8 cellular contexts compared by ENCODE assay signal in genomic region chr17:7932949-7933348, GRCh38. TPM values are rescaled to one million over a fixed set of nuclear protein-coding genes. Genes with fewer than 3 reads are reported as not detected.
DNase-seq lines count a peak whose midpoint lies in the region; ATAC-seq, FAIRE-seq and TF ChIP-seq lines count a peak whose summit lies in the region.

No MANE protein-coding gene starts in this region.

- no peaks in the 10 kb centered on the region for H3K27me3 Mint-ChIP-seq in stimulated activated naive CD8-positive, alpha-beta T cell treated with anti-CD3 and anti-CD28 coated beads, Interleukin-15, Interleukin-2, amounts not matched to agents 100 ng/mL and 50 ng/mL, for 24 hours

- peak; percentile 26; the same call in 1 of the 2 replicates for TF ChIP-seq CTCF in PC-3 (conservative IDR thresholded peaks at IDR 0.05; ENCODE audit: low read depth, low read length)
- peak in 3 of 7 experiments; percentile 7 to 10 (median 7) for TF ChIP-seq CTCF in body of pancreas (IDR thresholded peaks at IDR 0.05)

- 8 to 10% methylated on average over 16 of the region's 16 CpGs for WGBS in body of pancreas, 2 donors

- H3K27ac Mint-ChIP-seq in stimulated activated naive CD8-positive, alpha-beta T cell treated with anti-CD3 and anti-CD28 coated beads, Interleukin-15, Interleukin-2, amounts not matched to agents 100 ng/mL and 50 ng/mL, for 24 hours: peak overlapping the region; percentile 96

- H3K79me2 ChIP-seq in PC-3 (ENCODE audit: low read length): peaks cover 45% of the 10 kb centered on the region

- POLR2A ChIA-PET in PC-3 (lab: Charles Lee; ENCODE audit: unreplicated experiment): no interaction called here

- BruUV-seq in PC-3 (replicated peaks; lab: Mats Ljungman, UMichigan): no TSS peak

- CTCF ChIA-PET in PC-3 (lab: Charles Lee): interaction anchor here (0.6 to 2.2 kb wide), 6 partner anchors 50 to 127 kb away, joined by 3 to 10 read pairs (median 4); no protein-coding TSS in a partner anchor

- H3K4me1 ChIP-seq in PC-3 (ENCODE audit: insufficient read depth, low read length) (peaks cover 21% of the 10 kb centered on the region), body of pancreas (peaks cover 24% of the 10 kb centered on the region)

- H3K36me3 ChIP-seq in PC-3 (ENCODE audit: low read depth, low read length): no peaks in the 10 kb centered on the region
- H3K36me3 ChIP-seq in body of pancreas (replicated peaks in 1 of 2; ENCODE audit: insufficient read depth in 1 of 2, low read depth in 2 of 2): peaks cover 0 to 1% of the 10 kb centered on the region in 2 donors

- peak; percentile 57 for FAIRE-seq in GM12891 (lab: Jason Lieb, UNC)

- TF ChIP-seq POLR2A in GM12891 (IDR thresholded peaks at IDR 0.05; ENCODE audit: low read depth, low read length) (no peak), body of pancreas (IDR thresholded peaks at IDR 0.05) (no peak)

- H3K27ac ChIP-seq in PC-3 (ENCODE audit: low read length) (peak overlapping the region; percentile 44; the same call in 1 of the 2 replicates), body of pancreas (peak overlapping the region in 1 of 4 donors; percentile 60)

- no peaks in the 10 kb centered on the region for H3K9me3 Mint-ChIP-seq in stimulated activated naive CD8-positive, alpha-beta T cell treated with anti-CD3 and anti-CD28 coated beads, Interleukin-15, Interleukin-2, amounts not matched to agents 100 ng/mL and 50 ng/mL, for 24 hours

- peak overlapping the region; percentile 100 for H2AFZ ChIP-seq in PC-3 (ENCODE audit: low read length)

- peak; percentile 70 for DNase-seq in AG08396 (ENCODE audit: low spot score)
- DNase-seq in GM12891 (ENCODE audit: insufficient read length, low spot score): no peak
- DNase-seq in PC-3: peak; percentile 39
- DNase-seq in body of pancreas: peak in 3 of 4 donors; percentile 31 to 51 (median 40)
- DNase-seq in kidney tubule cell (ENCODE audit: low spot score): peak; percentile 74
- DNase-seq in NCI-H1694 (lab: John Stamatoyannopoulos, UW): no peak

- H3K36me3 Mint-ChIP-seq in stimulated activated naive CD8-positive, alpha-beta T cell treated with anti-CD3 and anti-CD28 coated beads, Interleukin-15, Interleukin-2, amounts not matched to agents 100 ng/mL and 50 ng/mL, for 24 hours (ENCODE audit: low read depth): peaks cover 39% of the 10 kb centered on the region

- H3K9me2 ChIP-seq in PC-3 (replicated peaks; ENCODE audit: low read length): no peaks in the 10 kb centered on the region

- ATAC-seq in PC-3: peak; percentile 25
- no peak for ATAC-seq in body of pancreas
- ATAC-seq in HG03025 (IDR thresholded peaks at IDR 0.05; ENCODE audit: low FRiP score, unreplicated experiment): no peak

- peaks cover 46% of the 10 kb centered on the region for H3K4me1 Mint-ChIP-seq in stimulated activated naive CD8-positive, alpha-beta T cell treated with anti-CD3 and anti-CD28 coated beads, Interleukin-15, Interleukin-2, amounts not matched to agents 100 ng/mL and 50 ng/mL, for 24 hours (ENCODE audit: low read depth)

- peak overlapping the region; percentile 99 for H3K4me2 ChIP-seq in PC-3 (ENCODE audit: low read length)

- peak overlapping the region; percentile 96 for H3K4me3 Mint-ChIP-seq in stimulated activated naive CD8-positive, alpha-beta T cell treated with anti-CD3 and anti-CD28 coated beads, Interleukin-15, Interleukin-2, amounts not matched to agents 100 ng/mL and 50 ng/mL, for 24 hours

- H3K9me3 ChIP-seq in PC-3 (ENCODE audit: low read length) (no peaks in the 10 kb centered on the region), body of pancreas (no peaks in the 10 kb centered on the region)

- H3K4me3 ChIP-seq in PC-3 (ENCODE audit: low read length) (peak overlapping the region; percentile 98), body of pancreas (peak overlapping the region in 1 of 2 donors; percentile 1)

- intact Hi-C loops in PC-3 (cut with micrococcal nuclease) (loop anchor here (1.0 to 5.0 kb wide), 3 partner anchors 46 to 124 kb away; no protein-coding TSS in a partner anchor), body of pancreas (cut with DNase I) (loop anchor here (5.0 kb wide), 1 partner anchor 54 kb away; no protein-coding TSS in a partner anchor)

- peak overlapping the region; percentile 88 for H3K9ac ChIP-seq in PC-3 (ENCODE audit: low read length)

- no peaks in the 10 kb centered on the region for H4K20me1 ChIP-seq in PC-3 (ENCODE audit: low read length)

- no peaks in the 10 kb centered on the region for H3F3A ChIP-seq in PC-3 (ENCODE audit: low read length, unreplicated experiment)

- H3K27me3 ChIP-seq in PC-3 (ENCODE audit: low read length) (no peaks in the 10 kb centered on the region), body of pancreas (no peaks in the 10 kb centered on the region)

TF ChIP-seq in GM12891, 5 proteins besides CTCF, POLR2A, EP300 and RAD21:
- TF ChIP-seq TAF1 (IDR thresholded peaks at IDR 0.05; ENCODE audit: low read depth, low read length) (no peak), POU2F2 (IDR thresholded peaks at IDR 0.05; ENCODE audit: low read depth, low read length) (no peak), POLR2AphosphoS5 (IDR thresholded peaks at IDR 0.05; ENCODE audit: low read depth, low read length) (no peak), SPI1 (IDR thresholded peaks at IDR 0.05; ENCODE audit: low read depth, low read length) (no peak), PAX5 (IDR thresholded peaks at IDR 0.05; ENCODE audit: insufficient read depth, low read length, severe bottlenecking) (no peak)

RNA-seq across cellular contexts. Expression of gene CNTROB, which starts 0.9 kb away (rescaled TPM):
- 22.8 TPM for polyA plus RNA-seq in GM12891 (2012; ENCODE audit: low read depth, missing spikeins)
- total RNA-seq in PC-3 (2014; rRNA removed) (27.5 and 40.5 TPM in 2 replicates), body of pancreas (10 to 100 TPM; 14.0 to 27.0 TPM)

RNA-seq across cellular contexts. Expression of gene TRAPPC1, which starts 1.2 kb away (rescaled TPM):
- polyA plus RNA-seq in GM12891 (2012; ENCODE audit: low read depth, missing spikeins): 216 TPM
- total RNA-seq in PC-3 (2014; rRNA removed) (26.4 and 30.5 TPM in 2 replicates), body of pancreas (10 to 100 TPM; 10.5 to 40.0 TPM)

RNA-seq across cellular contexts. Expression of gene KCNAB3, which starts 3.3 kb away (rescaled TPM):
- 2.3 TPM for polyA plus RNA-seq in GM12891 (2012; ENCODE audit: low read depth, missing spikeins)
- total RNA-seq in PC-3 (2014; rRNA removed): 0.26 and 0.75 TPM in 2 replicates
- total RNA-seq in body of pancreas: 1 to 10 TPM; 1.3 to 1.6 TPM

RNA-seq across cellular contexts. Expression of gene RNF227, which starts 16.9 kb away (rescaled TPM):
- polyA plus RNA-seq in GM12891 (2012; ENCODE audit: low read depth, missing spikeins): 1.9 TPM
- 0.11 and 0.52 TPM in 2 replicates for total RNA-seq in PC-3 (2014; rRNA removed)
- 1 to 10 TPM; 2.9 to 3.0 TPM for total RNA-seq in body of pancreas

RNA-seq across cellular contexts. Expression of gene CHD3, which starts 44.4 kb away (rescaled TPM):
- 76.4 TPM for polyA plus RNA-seq in GM12891 (2012; ENCODE audit: low read depth, missing spikeins)
- 102 and 151 TPM in 2 replicates for total RNA-seq in PC-3 (2014; rRNA removed)
- total RNA-seq in body of pancreas: 10 to 100 TPM; 53.7 to 69.9 TPM

Comparison
In these comparisons a context has a peak if more than half of its experiments do, and no peak if none do; other contexts are left out.
1. DNase-seq: peak in AG08396 (single experiment), PC-3 (single experiment), body of pancreas (3 of 4) and kidney tubule cell (single experiment); none in GM12891 (single experiment) and NCI-H1694 (single experiment).